10 cellular contexts compared by ENCODE assay signal in the genomic region with DNA sequence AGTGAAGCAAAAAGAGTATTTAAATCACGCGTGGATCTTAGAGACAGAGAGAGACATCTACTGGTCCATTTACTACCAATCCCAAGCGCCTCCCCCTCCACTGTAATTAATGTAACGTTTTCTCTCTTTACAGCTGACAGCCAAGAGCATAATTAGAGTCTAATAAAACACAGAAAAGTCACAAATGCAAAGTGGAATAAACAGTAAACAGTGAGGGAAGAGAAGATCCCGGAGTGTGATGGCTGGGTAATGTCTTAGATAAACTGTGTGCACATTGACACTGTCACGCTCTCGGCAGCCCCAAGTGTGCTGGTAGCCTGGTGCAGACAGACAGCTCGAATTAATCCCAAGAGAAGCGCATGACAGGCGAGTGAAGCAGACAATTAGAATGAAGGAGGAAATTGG.
DNase-seq lines count a peak whose midpoint lies in the region; ATAC-seq and TF ChIP-seq lines count a peak whose summit lies in the region.
"Had no signal": no experiment of that assay in that cellular context is flagged by ENCODE, and none has a peak within 500 bp of the region (broad histone marks: within the 10 kb centered on the region; RNA-seq: fewer than 3 reads in every experiment).

No MANE protein-coding gene starts in this region.

- no peak; the same call in 1 of the 2 replicates for TF ChIP-seq CTCF in A673 (conservative IDR thresholded peaks at IDR 0.05; ENCODE audit: low read depth, low read length)
- TF ChIP-seq CTCF in CD4-positive, alpha-beta T cell (IDR thresholded peaks at IDR 0.05): no peak
- no peak for TF ChIP-seq CTCF in activated CD8-positive, alpha-beta T cell treated with anti-CD3 and anti-CD28 coated beads for 36 hours (IDR thresholded peaks at IDR 0.05)

- H3K36me3 Mint-ChIP-seq in CD4-positive, alpha-beta T cell (ENCODE audit: low read depth): no peaks in the 10 kb centered on the region
- H3K36me3 Mint-ChIP-seq in activated CD8-positive, alpha-beta T cell treated with anti-CD3 and anti-CD28 coated beads for 36 hours (ENCODE audit: low read depth): no peaks in the 10 kb centered on the region
- H3K36me3 Mint-ChIP-seq: CD4-positive, CD25-positive, alpha-beta regulatory T cell had no signal

- H3K27ac ChIP-seq in A673 (ENCODE audit: low read depth, low read length, poor library complexity, severe bottlenecking): no peak overlapping the region
- no peak overlapping the region for H3K27ac ChIP-seq in CD4-positive, alpha-beta T cell (ENCODE audit: low read depth, low read length)
- H3K27ac ChIP-seq: gastroesophageal sphincter had no signal

- DNase-seq in A673 (ENCODE audit: low spot score) (peak; percentile 38), NCI-H1436 (lab: John Stamatoyannopoulos, UW) (peak; percentile 20), anterior cingulate cortex (lab: John Stamatoyannopoulos, UW) (peak in 42 of 58 donors; percentile 1 to 78 (median 23)), midbrain (lab: John Stamatoyannopoulos, UW) (peak; percentile 91)
- DNase-seq in CD4-positive, alpha-beta T cell: no peak
- DNase-seq in activated CD8-positive, alpha-beta T cell treated with anti-CD3 and anti-CD28 coated beads for 36 hours: no peak
- DNase-seq: CD4-positive, CD25-positive, alpha-beta regulatory T cell had no signal

- H3K4me3 Mint-ChIP-seq in CD4-positive, alpha-beta T cell: no peak overlapping the region
- H3K4me3 Mint-ChIP-seq in activated CD8-positive, alpha-beta T cell treated with anti-CD3 and anti-CD28 coated beads for 36 hours: no peak overlapping the region
- H3K4me3 Mint-ChIP-seq: CD4-positive, CD25-positive, alpha-beta regulatory T cell had no signal

- intact Hi-C loops in A673 (cut with micrococcal nuclease; ENCODE audit: unreplicated experiment): no loop called here
- intact Hi-C loops in CD4-positive, alpha-beta T cell (cut with DNase I, micrococcal nuclease): no loop called here
- intact Hi-C loops in activated CD8-positive, alpha-beta T cell treated with anti-CD3 and anti-CD28 coated beads for 36 hours (cut with micrococcal nuclease): no loop called here

- CTCF ChIA-PET in A673 (lab: Charles Lee): no interaction called here
- CTCF ChIA-PET in CD4-positive, alpha-beta T cell (lab: Charles Lee): no interaction called here
- CTCF ChIA-PET in activated CD8-positive, alpha-beta T cell treated with anti-CD3 and anti-CD28 coated beads for 36 hours (lab: Charles Lee): no interaction called here

- H3K27me3 ChIP-seq in A673 (replicated peaks; ENCODE audit: insufficient read depth, low read depth, low read length, poor library complexity): no peaks in the 10 kb centered on the region
- no peaks in the 10 kb centered on the region for H3K27me3 ChIP-seq in CD4-positive, alpha-beta T cell (ENCODE audit: control insufficient read depth, insufficient read depth, low read length)
- H3K27me3 ChIP-seq: gastroesophageal sphincter had no signal

- H3K27ac Mint-ChIP-seq in CD4-positive, alpha-beta T cell: no peak overlapping the region
- no peak overlapping the region for H3K27ac Mint-ChIP-seq in activated CD8-positive, alpha-beta T cell treated with anti-CD3 and anti-CD28 coated beads for 36 hours
- H3K27ac Mint-ChIP-seq: CD4-positive, CD25-positive, alpha-beta regulatory T cell had no signal

- no TSS peak for BruUV-seq in A673 (replicated peaks; lab: Mats Ljungman, UMichigan)

- POLR2A ChIA-PET in A673 (lab: Charles Lee; ENCODE audit: low non-redundant PET): interaction anchor here (0.9 kb wide), 1 partner anchor 27 kb away, joined by 3 read pairs; no protein-coding TSS in a partner anchor
- POLR2A ChIA-PET in CD4-positive, alpha-beta T cell (lab: Charles Lee): no interaction called here
- POLR2A ChIA-PET in activated CD8-positive, alpha-beta T cell treated with anti-CD3 and anti-CD28 coated beads for 36 hours (lab: Charles Lee): no interaction called here

- H3K4me1 ChIP-seq in A673 (ENCODE audit: insufficient read depth, low read length, poor library complexity, severe bottlenecking): peaks cover 25% of the 10 kb centered on the region
- H3K4me1 ChIP-seq: gastroesophageal sphincter had no signal

- H3K4me1 Mint-ChIP-seq in CD4-positive, alpha-beta T cell (ENCODE audit: low read depth): no peaks in the 10 kb centered on the region
- H3K4me1 Mint-ChIP-seq in activated CD8-positive, alpha-beta T cell treated with anti-CD3 and anti-CD28 coated beads for 36 hours (ENCODE audit: low read depth): no peaks in the 10 kb centered on the region
- H3K4me1 Mint-ChIP-seq: CD4-positive, CD25-positive, alpha-beta regulatory T cell had no signal

- H3K9me3 Mint-ChIP-seq in CD4-positive, alpha-beta T cell: no peaks in the 10 kb centered on the region
- H3K9me3 Mint-ChIP-seq in activated CD8-positive, alpha-beta T cell treated with anti-CD3 and anti-CD28 coated beads for 36 hours: no peaks in the 10 kb centered on the region

- ATAC-seq in activated CD4-positive, CD25-positive, alpha-beta regulatory T cell treated with anti-CD3 and anti-CD28 coated beads, Interleukin-2, amount 50 U/mL, for 24 hours: no peak
- ATAC-seq in CD4-positive, alpha-beta T cell (ENCODE audit: poor library complexity): no peak
- no peak for ATAC-seq in HG02678 (IDR thresholded peaks at IDR 0.05; ENCODE audit: unreplicated experiment)
- ATAC-seq in activated CD8-positive, alpha-beta T cell treated with anti-CD3 and anti-CD28 coated beads for 36 hours: no peak
- ATAC-seq: gastroesophageal sphincter had no signal

- no peaks in the 10 kb centered on the region for H3K36me3 ChIP-seq in A673 (ENCODE audit: insufficient read depth, low read length, poor library complexity, severe bottlenecking)
- H3K36me3 ChIP-seq: gastroesophageal sphincter had no signal

- H3K27me3 Mint-ChIP-seq in CD4-positive, alpha-beta T cell: no peaks in the 10 kb centered on the region
- H3K27me3 Mint-ChIP-seq in activated CD8-positive, alpha-beta T cell treated with anti-CD3 and anti-CD28 coated beads for 36 hours: no peaks in the 10 kb centered on the region
- H3K27me3 Mint-ChIP-seq: CD4-positive, CD25-positive, alpha-beta regulatory T cell had no signal

- no peaks in the 10 kb centered on the region for H3K9me3 ChIP-seq in A673 (ENCODE audit: low read depth, low read length, poor library complexity, severe bottlenecking)
- no peaks in the 10 kb centered on the region for H3K9me3 ChIP-seq in CD4-positive, alpha-beta T cell (ENCODE audit: control insufficient read depth, low read length)
- H3K9me3 ChIP-seq: gastroesophageal sphincter had no signal

- peak overlapping the region; percentile 23 for H3K4me3 ChIP-seq in A673 (ENCODE audit: low read depth, low read length, poor library complexity, severe bottlenecking)
- H3K4me3 ChIP-seq: gastroesophageal sphincter had no signal

Comparison
In these comparisons a context has a peak if more than half of its experiments do, and no peak if none do; other contexts are left out.
1. DNase-seq: peak in A673 (single experiment), NCI-H1436 (single experiment), anterior cingulate cortex (42 of 58) and midbrain (single experiment); none in CD4-positive, alpha-beta T cell (0 of 10) and activated CD8-positive, alpha-beta T cell treated with anti-CD3 and anti-CD28 coated beads for 36 hours (single experiment).